ENCODE assay signal across 1 cellular context in genomic region chr20:38446441-38447209, GRCh38.
TF ChIP-seq lines count a peak whose summit lies in the region.

No MANE protein-coding gene starts in this region.

TF ChIP-seq in HepG2, 621 proteins besides CTCF, POLR2A, EP300 and RAD21 (continued from another document and continues in another):
- TF ChIP-seq, protein P1, sequence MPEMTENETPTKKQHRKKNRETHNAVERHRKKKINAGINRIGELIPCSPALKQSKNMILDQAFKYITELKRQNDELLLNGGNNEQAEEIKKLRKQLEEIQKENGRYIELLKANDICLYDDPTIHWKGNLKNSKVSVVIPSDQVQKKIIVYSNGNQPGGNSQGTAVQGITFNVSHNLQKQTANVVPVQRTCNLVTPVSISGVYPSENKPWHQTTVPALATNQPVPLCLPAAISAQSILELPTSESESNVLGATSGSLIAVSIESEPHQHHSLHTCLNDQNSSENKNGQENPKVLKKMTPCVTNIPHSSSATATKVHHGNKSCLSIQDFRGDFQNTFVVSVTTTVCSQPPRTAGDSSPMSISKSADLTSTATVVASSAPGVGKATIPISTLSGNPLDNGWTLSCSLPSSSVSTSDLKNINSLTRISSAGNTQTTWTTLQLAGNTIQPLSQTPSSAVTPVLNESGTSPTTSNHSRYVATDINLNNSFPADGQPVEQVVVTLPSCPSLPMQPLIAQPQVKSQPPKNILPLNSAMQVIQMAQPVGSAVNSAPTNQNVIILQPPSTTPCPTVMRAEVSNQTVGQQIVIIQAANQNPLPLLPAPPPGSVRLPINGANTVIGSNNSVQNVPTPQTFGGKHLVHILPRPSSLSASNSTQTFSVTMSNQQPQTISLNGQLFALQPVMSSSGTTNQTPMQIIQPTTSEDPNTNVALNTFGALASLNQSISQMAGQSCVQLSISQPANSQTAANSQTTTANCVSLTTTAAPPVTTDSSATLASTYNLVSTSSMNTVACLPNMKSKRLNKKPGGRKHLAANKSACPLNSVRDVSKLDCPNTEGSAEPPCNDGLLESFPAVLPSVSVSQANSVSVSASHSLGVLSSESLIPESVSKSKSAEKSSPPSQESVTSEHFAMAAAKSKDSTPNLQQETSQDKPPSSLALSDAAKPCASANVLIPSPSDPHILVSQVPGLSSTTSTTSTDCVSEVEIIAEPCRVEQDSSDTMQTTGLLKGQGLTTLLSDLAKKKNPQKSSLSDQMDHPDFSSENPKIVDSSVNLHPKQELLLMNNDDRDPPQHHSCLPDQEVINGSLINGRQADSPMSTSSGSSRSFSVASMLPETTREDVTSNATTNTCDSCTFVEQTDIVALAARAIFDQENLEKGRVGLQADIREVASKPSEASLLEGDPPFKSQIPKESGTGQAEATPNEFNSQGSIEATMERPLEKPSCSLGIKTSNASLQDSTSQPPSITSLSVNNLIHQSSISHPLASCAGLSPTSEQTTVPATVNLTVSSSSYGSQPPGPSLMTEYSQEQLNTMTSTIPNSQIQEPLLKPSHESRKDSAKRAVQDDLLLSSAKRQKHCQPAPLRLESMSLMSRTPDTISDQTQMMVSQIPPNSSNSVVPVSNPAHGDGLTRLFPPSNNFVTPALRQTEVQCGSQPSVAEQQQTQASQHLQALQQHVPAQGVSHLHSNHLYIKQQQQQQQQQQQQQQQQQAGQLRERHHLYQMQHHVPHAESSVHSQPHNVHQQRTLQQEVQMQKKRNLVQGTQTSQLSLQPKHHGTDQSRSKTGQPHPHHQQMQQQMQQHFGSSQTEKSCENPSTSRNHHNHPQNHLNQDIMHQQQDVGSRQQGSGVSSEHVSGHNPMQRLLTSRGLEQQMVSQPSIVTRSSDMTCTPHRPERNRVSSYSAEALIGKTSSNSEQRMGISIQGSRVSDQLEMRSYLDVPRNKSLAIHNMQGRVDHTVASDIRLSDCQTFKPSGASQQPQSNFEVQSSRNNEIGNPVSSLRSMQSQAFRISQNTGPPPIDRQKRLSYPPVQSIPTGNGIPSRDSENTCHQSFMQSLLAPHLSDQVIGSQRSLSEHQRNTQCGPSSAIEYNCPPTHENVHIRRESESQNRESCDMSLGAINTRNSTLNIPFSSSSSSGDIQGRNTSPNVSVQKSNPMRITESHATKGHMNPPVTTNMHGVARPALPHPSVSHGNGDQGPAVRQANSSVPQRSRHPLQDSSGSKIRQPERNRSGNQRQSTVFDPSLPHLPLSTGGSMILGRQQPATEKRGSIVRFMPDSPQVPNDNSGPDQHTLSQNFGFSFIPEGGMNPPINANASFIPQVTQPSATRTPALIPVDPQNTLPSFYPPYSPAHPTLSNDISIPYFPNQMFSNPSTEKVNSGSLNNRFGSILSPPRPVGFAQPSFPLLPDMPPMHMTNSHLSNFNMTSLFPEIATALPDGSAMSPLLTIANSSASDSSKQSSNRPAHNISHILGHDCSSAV (CRISPR knock-in tag; IDR thresholded peaks at IDR 0.05; ENCODE audit: borderline replicate concordance) = no peak
- TF ChIP-seq ZNF772 (CRISPR knock-in tag; IDR thresholded peaks at IDR 0.05) (peak; percentile 99), HNRNPUL1 (IDR thresholded peaks at IDR 0.05; ENCODE audit: low read depth, low read length) (no peak), NR3C1 (CRISPR knock-in tag; IDR thresholded peaks at IDR 0.05) (no peak), NFATC3 (CRISPR knock-in tag; IDR thresholded peaks at IDR 0.05) (peak; percentile 99), NR2F1 (CRISPR knock-in tag; IDR thresholded peaks at IDR 0.05) (peak; percentile 8 to 45; a peak in 2 of 4 replicates), HES4 (CRISPR knock-in tag; IDR thresholded peaks at IDR 0.05; ENCODE audit: borderline replicate concordance) (peak; percentile 94), ZNF20 (CRISPR knock-in tag; IDR thresholded peaks at IDR 0.05) (no peak), TCF7L2 (IDR thresholded peaks at IDR 0.05; ENCODE audit: low read depth, low read length) (no peak), KMT2B (CRISPR knock-in tag; IDR thresholded peaks at IDR 0.05) (peak; percentile 99), GFI1 (CRISPR knock-in tag; IDR thresholded peaks at IDR 0.05; ENCODE audit: borderline replicate concordance) (peak; percentile 91), GTF2F1 (IDR thresholded peaks at IDR 0.05; ENCODE audit: low read length) (peak; percentile 84), ZBTB7B (CRISPR knock-in tag; IDR thresholded peaks at IDR 0.05) (peak; percentile 98), ZBTB21 (CRISPR knock-in tag; IDR thresholded peaks at IDR 0.05) (peak; percentile 74), EED (CRISPR knock-in tag; IDR thresholded peaks at IDR 0.05) (peak; percentile 99), ZNF329 (CRISPR knock-in tag; IDR thresholded peaks at IDR 0.05; ENCODE audit: low read depth) (peak; percentile 92), FLYWCH1 (CRISPR knock-in tag; IDR thresholded peaks at IDR 0.05) (0 out of 2 replicates have a peak, but pooled peaks have one; percentile 85), ZKSCAN5 (CRISPR knock-in tag; IDR thresholded peaks at IDR 0.05) (no peak; the same call in 1 of the 2 replicates), LCORL (IDR thresholded peaks at IDR 0.05) (peak; percentile 39; the same call in 1 of the 2 replicates), LCORL (CRISPR knock-in tag; IDR thresholded peaks at IDR 0.05) (peak; percentile 94), TOPORS (CRISPR knock-in tag; IDR thresholded peaks at IDR 0.05) (peak; percentile 90; the same call in 1 of the 2 replicates), ZNF781 (CRISPR knock-in tag; IDR thresholded peaks at IDR 0.05; ENCODE audit: borderline replicate concordance, not compliant biosample characterization) (peak; percentile 99), UBTF (CRISPR knock-in tag; IDR thresholded peaks at IDR 0.05) (peak; percentile 96), ZNF652 (CRISPR knock-in tag; IDR thresholded peaks at IDR 0.05; ENCODE audit: borderline replicate concordance, low read depth) (peak; percentile 76; the same call in 1 of the 2 replicates), ZNF678 (CRISPR knock-in tag; IDR thresholded peaks at IDR 0.05) (peak; percentile 91; the same call in 1 of the 2 replicates), NCOA5 (CRISPR knock-in tag; IDR thresholded peaks at IDR 0.05) (no peak), CREM (IDR thresholded peaks at IDR 0.05) (peak; percentile 62; the same call in 1 of the 2 replicates), CREM (CRISPR knock-in tag; IDR thresholded peaks at IDR 0.05) (no peak), ZNF792 (CRISPR knock-in tag; IDR thresholded peaks at IDR 0.05) (peak; percentile 98), TCF12 (IDR thresholded peaks at IDR 0.05) (no peak), TCF12 (CRISPR knock-in tag; IDR thresholded peaks at IDR 0.05) (peak; percentile 74; the same call in 1 of the 2 replicates), ASH2L (IDR thresholded peaks at IDR 0.05; ENCODE audit: insufficient read length, low read depth, low read length) (peak; percentile 97), TRIM22 (IDR thresholded peaks at IDR 0.05) (no peak), RNF2 (conservative IDR thresholded peaks at IDR 0.05; ENCODE audit: low read depth) (peak; percentile 82; the same call in 1 of the 2 replicates), NPAS2 (CRISPR knock-in tag; IDR thresholded peaks at IDR 0.05; ENCODE audit: borderline replicate concordance) (0 out of 2 replicates have a peak, but pooled peaks have one; percentile 29), ZNF674 (CRISPR knock-in tag; IDR thresholded peaks at IDR 0.05; ENCODE audit: low read depth) (no peak), ZNF33A (CRISPR knock-in tag; IDR thresholded peaks at IDR 0.05; ENCODE audit: borderline replicate concordance) (0 out of 2 replicates have a peak, but pooled peaks have one; percentile 70)
- TF ChIP-seq, protein P2, sequence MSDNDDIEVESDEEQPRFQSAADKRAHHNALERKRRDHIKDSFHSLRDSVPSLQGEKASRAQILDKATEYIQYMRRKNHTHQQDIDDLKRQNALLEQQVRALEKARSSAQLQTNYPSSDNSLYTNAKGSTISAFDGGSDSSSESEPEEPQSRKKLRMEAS (IDR thresholded peaks at IDR 0.05) = peak; percentile 96
- TF ChIP-seq, protein P3, sequence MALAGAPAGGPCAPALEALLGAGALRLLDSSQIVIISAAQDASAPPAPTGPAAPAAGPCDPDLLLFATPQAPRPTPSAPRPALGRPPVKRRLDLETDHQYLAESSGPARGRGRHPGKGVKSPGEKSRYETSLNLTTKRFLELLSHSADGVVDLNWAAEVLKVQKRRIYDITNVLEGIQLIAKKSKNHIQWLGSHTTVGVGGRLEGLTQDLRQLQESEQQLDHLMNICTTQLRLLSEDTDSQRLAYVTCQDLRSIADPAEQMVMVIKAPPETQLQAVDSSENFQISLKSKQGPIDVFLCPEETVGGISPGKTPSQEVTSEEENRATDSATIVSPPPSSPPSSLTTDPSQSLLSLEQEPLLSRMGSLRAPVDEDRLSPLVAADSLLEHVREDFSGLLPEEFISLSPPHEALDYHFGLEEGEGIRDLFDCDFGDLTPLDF (CRISPR knock-in tag; IDR thresholded peaks at IDR 0.05) = peak; percentile 88
- TF ChIP-seq, protein P4, sequence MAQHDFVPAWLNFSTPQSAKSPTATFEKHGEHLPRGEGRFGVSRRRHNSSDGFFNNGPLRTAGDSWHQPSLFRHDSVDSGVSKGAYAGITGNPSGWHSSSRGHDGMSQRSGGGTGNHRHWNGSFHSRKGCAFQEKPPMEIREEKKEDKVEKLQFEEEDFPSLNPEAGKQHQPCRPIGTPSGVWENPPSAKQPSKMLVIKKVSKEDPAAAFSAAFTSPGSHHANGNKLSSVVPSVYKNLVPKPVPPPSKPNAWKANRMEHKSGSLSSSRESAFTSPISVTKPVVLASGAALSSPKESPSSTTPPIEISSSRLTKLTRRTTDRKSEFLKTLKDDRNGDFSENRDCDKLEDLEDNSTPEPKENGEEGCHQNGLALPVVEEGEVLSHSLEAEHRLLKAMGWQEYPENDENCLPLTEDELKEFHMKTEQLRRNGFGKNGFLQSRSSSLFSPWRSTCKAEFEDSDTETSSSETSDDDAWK (CRISPR knock-in tag; IDR thresholded peaks at IDR 0.05) = no peak
- TF ChIP-seq, protein P5, sequence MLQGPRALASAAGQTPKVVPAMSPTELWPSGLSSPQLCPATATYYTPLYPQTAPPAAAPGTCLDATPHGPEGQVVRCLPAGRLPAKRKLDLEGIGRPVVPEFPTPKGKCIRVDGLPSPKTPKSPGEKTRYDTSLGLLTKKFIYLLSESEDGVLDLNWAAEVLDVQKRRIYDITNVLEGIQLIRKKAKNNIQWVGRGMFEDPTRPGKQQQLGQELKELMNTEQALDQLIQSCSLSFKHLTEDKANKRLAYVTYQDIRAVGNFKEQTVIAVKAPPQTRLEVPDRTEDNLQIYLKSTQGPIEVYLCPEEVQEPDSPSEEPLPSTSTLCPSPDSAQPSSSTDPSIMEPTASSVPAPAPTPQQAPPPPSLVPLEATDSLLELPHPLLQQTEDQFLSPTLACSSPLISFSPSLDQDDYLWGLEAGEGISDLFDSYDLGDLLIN (CRISPR knock-in tag; IDR thresholded peaks at IDR 0.05; ENCODE audit: borderline replicate concordance) = peak; percentile 97
- TF ChIP-seq, protein P6, sequence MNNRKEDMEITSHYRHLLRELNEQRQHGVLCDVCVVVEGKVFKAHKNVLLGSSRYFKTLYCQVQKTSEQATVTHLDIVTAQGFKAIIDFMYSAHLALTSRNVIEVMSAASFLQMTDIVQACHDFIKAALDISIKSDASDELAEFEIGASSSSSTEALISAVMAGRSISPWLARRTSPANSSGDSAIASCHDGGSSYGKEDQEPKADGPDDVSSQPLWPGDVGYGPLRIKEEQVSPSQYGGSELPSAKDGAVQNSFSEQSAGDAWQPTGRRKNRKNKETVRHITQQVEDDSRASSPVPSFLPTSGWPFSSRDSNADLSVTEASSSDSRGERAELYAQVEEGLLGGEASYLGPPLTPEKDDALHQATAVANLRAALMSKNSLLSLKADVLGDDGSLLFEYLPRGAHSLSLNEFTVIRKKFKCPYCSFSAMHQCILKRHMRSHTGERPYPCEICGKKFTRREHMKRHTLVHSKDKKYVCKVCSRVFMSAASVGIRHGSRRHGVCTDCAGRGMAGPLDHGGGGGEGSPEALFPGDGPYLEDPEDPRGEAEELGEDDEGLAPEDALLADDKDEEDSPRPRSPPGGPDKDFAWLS (CRISPR knock-in tag; IDR thresholded peaks at IDR 0.05; ENCODE audit: borderline replicate concordance) = 0 out of 2 replicates have a peak, but pooled peaks have one; percentile 86
